In genomic region chr2:143435112-143435511, GRCh38 we compare ENCODE assay signal across 27 cellular contexts.
A peak's percentile ranks its signal among the peaks of the same experiment; 100 is the strongest.
DNase-seq lines count a peak whose midpoint lies in the region; ATAC-seq and TF ChIP-seq lines count a peak whose summit lies in the region.
"Had no signal": no experiment of that assay in that cellular context is flagged by ENCODE, and none has a peak within 500 bp of the region (broad histone marks: within the 10 kb centered on the region; RNA-seq: fewer than 3 reads in every experiment).

No MANE protein-coding gene starts in this region.

- H3K27me3 Mint-ChIP-seq in activated naive CD8-positive, alpha-beta T cell = no peaks in the 10 kb centered on the region
- H3K27me3 Mint-ChIP-seq in activated naive CD8-positive, alpha-beta T cell treated with anti-CD3 and anti-CD28 coated beads, Interleukin-2, amount 50 U/mL, for 24 hours = no peaks in the 10 kb centered on the region
- H3K27me3 Mint-ChIP-seq: type B pancreatic cell had no signal

- intact Hi-C loops in psoas muscle (cut with DNase I) (no loop called here), upper lobe of right lung (cut with DNase I) (no loop called here)

- peak overlapping the region; percentile 17 for H3K27ac Mint-ChIP-seq in activated naive CD8-positive, alpha-beta T cell
- no peak overlapping the region for H3K27ac Mint-ChIP-seq in activated naive CD8-positive, alpha-beta T cell treated with anti-CD3 and anti-CD28 coated beads, Interleukin-2, amount 50 U/mL, for 24 hours
- H3K27ac Mint-ChIP-seq: H9; T-helper 1 cell treated with Interleukin-12 subunit alpha and Interleukin-12 subunit beta and Interleukin-4 antibody, amounts not matched to agents 30 μg/mL and 1 μg/mL, for 36 hours; type B pancreatic cell had no signal

- peaks cover 3% of the 10 kb centered on the region for H3K36me3 Mint-ChIP-seq in activated naive CD8-positive, alpha-beta T cell
- no peaks in the 10 kb centered on the region for H3K36me3 Mint-ChIP-seq in activated naive CD8-positive, alpha-beta T cell treated with anti-CD3 and anti-CD28 coated beads, Interleukin-2, amount 50 U/mL, for 24 hours (ENCODE audit: low read depth)
- H3K36me3 Mint-ChIP-seq: type B pancreatic cell had no signal

- no peak for TF ChIP-seq CTCF in fibroblast of pulmonary artery (IDR thresholded peaks at IDR 0.05; ENCODE audit: low read length, missing control alignments)
- TF ChIP-seq CTCF in psoas muscle (IDR thresholded peaks at IDR 0.05) = no peak
- no peak for TF ChIP-seq CTCF in upper lobe of right lung (IDR thresholded peaks at IDR 0.05)

- H3K4me3 Mint-ChIP-seq in activated naive CD8-positive, alpha-beta T cell = no peak overlapping the region
- H3K4me3 Mint-ChIP-seq in activated naive CD8-positive, alpha-beta T cell treated with anti-CD3 and anti-CD28 coated beads, Interleukin-2, amount 50 U/mL, for 24 hours = no peak overlapping the region
- H3K4me3 Mint-ChIP-seq: H9; T-helper 1 cell treated with Interleukin-12 subunit alpha and Interleukin-12 subunit beta and Interleukin-4 antibody, amounts not matched to agents 30 μg/mL and 1 μg/mL, for 36 hours; type B pancreatic cell had no signal

- H3K4me3 ChIP-seq in fibroblast of pulmonary artery (replicated peaks; ENCODE audit: low read depth, low read length) (no peak overlapping the region), psoas muscle (peak overlapping the region; percentile 24), upper lobe of right lung (peak overlapping the region; percentile 3)
- H3K4me3 ChIP-seq: lung had no signal

- no peak for DNase-seq in activated naive CD8-positive, alpha-beta T cell treated with anti-CD3 and anti-CD28 coated beads, Interleukin-2, amount 50 U/mL, for 24 hours
- DNase-seq in fibroblast of pulmonary artery (ENCODE audit: low read depth) (peak; percentile 34), psoas muscle (no peak), upper lobe of right lung (no peak), SHP77 (lab: John Stamatoyannopoulos, UW) (no peak)
- DNase-seq in activated CD4-positive, CD25-positive, alpha-beta regulatory T cell (lab: John Stamatoyannopoulos, UW) = no peak
- DNase-seq: activated gamma-delta T cell; amygdala; cerebellar nuclear complex; DMS79 treated with DMSO at 0.1 percent for 48 hours; effector CD8-positive, alpha-beta T cell; esophagus squamous epithelium; glutamatergic neuron; H9; Kasumi-1; NCI-H187 treated with DMSO at 0.1 percent for 48 hours; NCI-H2227 treated with DMSO at 0.1 percent for 48 hours; NCI-H82; OCI-M1; stimulated activated naive CD4-positive, alpha-beta T cell treated with Interleukin-2 at 50 U/mL for 16 hours had no signal

- H3K27ac ChIP-seq in psoas muscle = no peak overlapping the region
- H3K27ac ChIP-seq in upper lobe of right lung = peak overlapping the region; percentile 48
- H3K27ac ChIP-seq: 22Rv1, VCaP had no signal

- H3K36me3 ChIP-seq in psoas muscle (ENCODE audit: insufficient read depth in 1 of 2, low read depth in 1 of 2) (no peaks in the 10 kb centered on the region), upper lobe of right lung (no peaks in the 10 kb centered on the region)
- H3K36me3 ChIP-seq: esophagus squamous epithelium had no signal

- ATAC-seq in activated naive CD8-positive, alpha-beta T cell treated with anti-CD3 and anti-CD28 coated beads, Interleukin-2, amount 50 U/mL, for 24 hours = no peak
- ATAC-seq in psoas muscle (no peak), upper lobe of right lung (no peak), HG02763 (IDR thresholded peaks at IDR 0.05; ENCODE audit: unreplicated experiment) (no peak)

- H3K9me3 ChIP-seq in psoas muscle (no peaks in the 10 kb centered on the region), upper lobe of right lung (no peaks in the 10 kb centered on the region)
- H3K9me3 ChIP-seq: esophagus squamous epithelium had no signal

- peaks cover 24% of the 10 kb centered on the region for H3K4me1 Mint-ChIP-seq in activated naive CD8-positive, alpha-beta T cell (ENCODE audit: low read depth)
- peaks cover 26% of the 10 kb centered on the region for H3K4me1 Mint-ChIP-seq in activated naive CD8-positive, alpha-beta T cell treated with anti-CD3 and anti-CD28 coated beads, Interleukin-2, amount 50 U/mL, for 24 hours
- H3K4me1 Mint-ChIP-seq: H9 had no signal

- H3K9me3 Mint-ChIP-seq in activated naive CD8-positive, alpha-beta T cell (ENCODE audit: low read depth) = no peaks in the 10 kb centered on the region
- no peaks in the 10 kb centered on the region for H3K9me3 Mint-ChIP-seq in activated naive CD8-positive, alpha-beta T cell treated with anti-CD3 and anti-CD28 coated beads, Interleukin-2, amount 50 U/mL, for 24 hours
- H3K9me3 Mint-ChIP-seq: H9; T-helper 1 cell treated with Interleukin-12 subunit alpha and Interleukin-12 subunit beta and Interleukin-4 antibody, amounts not matched to agents 30 μg/mL and 1 μg/mL, for 36 hours; type B pancreatic cell had no signal

- H3K4me1 ChIP-seq in psoas muscle (no peaks in the 10 kb centered on the region), upper lobe of right lung (no peaks in the 10 kb centered on the region)

- 3 to 14% (median 9%) methylated on average over 6 of the region's 6 CpGs for WGBS in psoas muscle, 3 donors

- H3K27me3 ChIP-seq in psoas muscle (ENCODE audit: insufficient read depth in 3 of 3, low read length in 2 of 3) (no peaks in the 10 kb centered on the region), upper lobe of right lung (no peaks in the 10 kb centered on the region)
- H3K27me3 ChIP-seq: esophagus squamous epithelium had no signal
